ENCODE assay signal across 27 cellular contexts in genomic region chr19:31518626-31519025, GRCh38.
A peak's percentile ranks its signal among the peaks of the same experiment; 100 is the strongest.
DNase-seq lines count a peak whose midpoint lies in the region; ATAC-seq and TF ChIP-seq lines count a peak whose summit lies in the region.
"Had no signal": no experiment of that assay in that cellular context is flagged by ENCODE, and none has a peak within 500 bp of the region (broad histone marks: within the 10 kb centered on the region; RNA-seq: fewer than 3 reads in every experiment).

No MANE protein-coding gene starts in this region.

- WGBS in mesendoderm (ENCODE audit: extremely low coverage, insufficient coverage, low lambda C conversion rate), result no CpG with 5 or more reads among the region's 8 CpGs

- H2AK5ac ChIP-seq in mesendoderm (ENCODE audit: low read length), result no peak overlapping the region

- H3K4me2 ChIP-seq in mesendoderm (ENCODE audit: low read length), result no peak overlapping the region

- peak overlapping the region; percentile 74 for H3K27ac ChIP-seq in WERI-Rb-1
- no peak overlapping the region for H3K27ac ChIP-seq in mesendoderm (ENCODE audit: low read depth, low read length)
- H3K27ac ChIP-seq: prostate gland, testis had no signal

- H3K4me1 ChIP-seq in mesendoderm (ENCODE audit: control insufficient read depth, low read depth, low read length), result no peaks in the 10 kb centered on the region
- H3K4me1 ChIP-seq: breast epithelium, prostate gland, testis had no signal

- no peak overlapping the region for H3K18ac ChIP-seq in mesendoderm (ENCODE audit: low read length)

- DNase-seq in ELF-1 (ENCODE audit: low read depth, low spot score), result peak; percentile 40
- peak; percentile 94 for DNase-seq in WERI-Rb-1
- peak; percentile 91 for DNase-seq in mesendoderm
- no peak for DNase-seq in sciatic nerve (ENCODE audit: low spot score)
- no peak for DNase-seq in NCI-H2081 treated with DMSO at 0.1 percent for 48 hours (lab: John Stamatoyannopoulos, UW)
- no peak for DNase-seq in activated naive CD4-positive, alpha-beta T cell treated with anti-CD3 and anti-CD28 coated beads, Interleukin-2, amount 50 U/mL, for 72 hours (ENCODE audit: low spot score in 2 of 2)
- DNase-seq: activated CD4-positive, alpha-beta T cell treated with anti-CD3 and anti-CD28 coated beads for 4 hours; activated CD8-positive, alpha-beta T cell treated with anti-CD3 and anti-CD28 coated beads, Interleukin-2, amount 10 ng/mL, durations not matched to agents 7 days and 5 days; activated naive CD4-positive, alpha-beta T cell treated with anti-CD3 and anti-CD28 coated beads, Interleukin-2, amount 50 U/mL, for 16 hours; AML-193; amygdala; CD4-positive, alpha-beta T cell; GOT3; hypothalamus; left cardiac atrium; NCI-H1092 treated with DMSO at 0.1 percent for 48 hours; NCI-H187; NCI-H526; SHP77 treated with DMSO at 0.1 percent for 48 hours; stimulated activated naive CD8-positive, alpha-beta T cell treated with anti-CD3 and anti-CD28 coated beads, Interleukin-15, Interleukin-2, amounts not matched to agents 100 U/mL and 50 U/mL, for 24 hours; testis had no signal

- H3K23ac ChIP-seq in mesendoderm (ENCODE audit: low read length), result no peak overlapping the region

- H3K4ac ChIP-seq in mesendoderm (ENCODE audit: low read depth, low read length), result no peak overlapping the region

- H2BK5ac ChIP-seq in mesendoderm (ENCODE audit: low read length), result no peak overlapping the region

- no peak overlapping the region for H3K4me3 Mint-ChIP-seq in stimulated activated memory B cell treated with anti-CD40 and anti-IgM and Interleukin-4, amounts not matched to agents 10 μg/mL and 1 μg/mL and 100 μg/mL, for 72 hours
- H3K4me3 Mint-ChIP-seq: activated CD8-positive, alpha-beta T cell treated with anti-CD3 and anti-CD28 coated beads, Interleukin-2, amount 10 ng/mL, durations not matched to agents 7 days and 5 days; CD4-positive, alpha-beta T cell had no signal

- peaks cover 10% of the 10 kb centered on the region for H3K9me3 ChIP-seq in WERI-Rb-1 (ENCODE audit: severe bottlenecking)
- H3K9me3 ChIP-seq: prostate gland, testis had no signal

- H3K27me3 ChIP-seq in WERI-Rb-1 (ENCODE audit: insufficient read depth, low read depth, severe bottlenecking), result no peaks in the 10 kb centered on the region
- no peaks in the 10 kb centered on the region for H3K27me3 ChIP-seq in mesendoderm (ENCODE audit: insufficient read depth, low read length, poor library complexity)
- H3K27me3 ChIP-seq: testis had no signal

- no peak overlapping the region for H3K27ac Mint-ChIP-seq in stimulated activated memory B cell treated with anti-CD40 and anti-IgM and Interleukin-4, amounts not matched to agents 10 μg/mL and 1 μg/mL and 100 μg/mL, for 72 hours
- no peak overlapping the region for H3K27ac Mint-ChIP-seq in activated naive CD4-positive, alpha-beta T cell treated with anti-CD3 and anti-CD28 coated beads, Interleukin-2, amount 50 U/mL, for 72 hours
- H3K27ac Mint-ChIP-seq: activated CD8-positive, alpha-beta T cell treated with anti-CD3 and anti-CD28 coated beads, Interleukin-2, amount 10 ng/mL, durations not matched to agents 7 days and 5 days; CD4-positive, alpha-beta T cell had no signal

- H4K5ac ChIP-seq in mesendoderm (ENCODE audit: low read length), result no peak overlapping the region

- H3K79me2 ChIP-seq in mesendoderm (ENCODE audit: control insufficient read depth, insufficient read depth, low read length), result no peaks in the 10 kb centered on the region

- H3K4me3 ChIP-seq in WERI-Rb-1 (ENCODE audit: low read depth, low read length) (peak overlapping the region; percentile 40), mesendoderm (ENCODE audit: low read length) (no peak overlapping the region)
- H3K4me3 ChIP-seq: breast epithelium, K562, lung, prostate gland, testis had no signal

- H2BK120ac ChIP-seq in mesendoderm (ENCODE audit: low read depth, low read length), result no peak overlapping the region

- ATAC-seq in sciatic nerve (peak; percentile 24), HG03565 (IDR thresholded peaks at IDR 0.05; ENCODE audit: unreplicated experiment) (no peak)
- no peak for ATAC-seq in stimulated activated memory B cell treated with anti-CD40 and anti-IgM and Interleukin-4, amounts not matched to agents 10 μg/mL and 1 μg/mL and 100 μg/mL, for 72 hours
- ATAC-seq in activated naive CD4-positive, alpha-beta T cell treated with anti-CD3 and anti-CD28 coated beads, Interleukin-2, amount 50 U/mL, for 72 hours, result no peak
- ATAC-seq: activated CD8-positive, alpha-beta T cell treated with anti-CD3 and anti-CD28 coated beads, Interleukin-2, amount 10 ng/mL, durations not matched to agents 7 days and 5 days; K562; stimulated activated naive CD8-positive, alpha-beta T cell treated with anti-CD3 and anti-CD28 coated beads, Interleukin-15, Interleukin-2, amounts not matched to agents 100 U/mL and 50 U/mL, for 24 hours had no signal

- H3K4me1 Mint-ChIP-seq in stimulated activated memory B cell treated with anti-CD40 and anti-IgM and Interleukin-4, amounts not matched to agents 10 μg/mL and 1 μg/mL and 100 μg/mL, for 72 hours, result no peaks in the 10 kb centered on the region

- H3K9ac ChIP-seq in mesendoderm (ENCODE audit: low read length), result no peak overlapping the region

- H3K79me1 ChIP-seq in mesendoderm (ENCODE audit: low read length), result no peaks in the 10 kb centered on the region

- H3K27me3 Mint-ChIP-seq in stimulated activated memory B cell treated with anti-CD40 and anti-IgM and Interleukin-4, amounts not matched to agents 10 μg/mL and 1 μg/mL and 100 μg/mL, for 72 hours, result no peaks in the 10 kb centered on the region
- H3K27me3 Mint-ChIP-seq: CD4-positive, alpha-beta T cell had no signal

- peaks cover 10% of the 10 kb centered on the region for H3K9me3 Mint-ChIP-seq in stimulated activated memory B cell treated with anti-CD40 and anti-IgM and Interleukin-4, amounts not matched to agents 10 μg/mL and 1 μg/mL and 100 μg/mL, for 72 hours
- H3K9me3 Mint-ChIP-seq in activated naive CD4-positive, alpha-beta T cell treated with anti-CD3 and anti-CD28 coated beads, Interleukin-2, amount 50 U/mL, for 72 hours, result peaks cover 0 to 13% of the 10 kb centered on the region in 2 donors

- H3K36me3 ChIP-seq in WERI-Rb-1, result no peaks in the 10 kb centered on the region
- no peaks in the 10 kb centered on the region for H3K36me3 ChIP-seq in mesendoderm (ENCODE audit: control insufficient read depth, insufficient read depth, low read length)
- H3K36me3 ChIP-seq: breast epithelium, prostate gland had no signal

- H3K36me3 Mint-ChIP-seq in stimulated activated memory B cell treated with anti-CD40 and anti-IgM and Interleukin-4, amounts not matched to agents 10 μg/mL and 1 μg/mL and 100 μg/mL, for 72 hours, result no peaks in the 10 kb centered on the region
- H3K36me3 Mint-ChIP-seq in activated naive CD4-positive, alpha-beta T cell treated with anti-CD3 and anti-CD28 coated beads, Interleukin-2, amount 50 U/mL, for 72 hours, result no peaks in the 10 kb centered on the region

- no peak for TF ChIP-seq CTCF in WERI-Rb-1 (IDR thresholded peaks at IDR 0.05; ENCODE audit: low read depth, low read length)

- intact Hi-C loops in sciatic nerve (cut with DNase I), result loop anchor here (10.0 kb wide), 1 partner anchor 1486 kb away; no protein-coding TSS in a partner anchor

- no peak overlapping the region for H2BK15ac ChIP-seq in mesendoderm (replicated peaks; ENCODE audit: low read depth)

- H3K56ac ChIP-seq in mesendoderm (ENCODE audit: low read length), result no peak overlapping the region

- no peak overlapping the region for H4K8ac ChIP-seq in mesendoderm (ENCODE audit: low read depth, low read length)

Comparison
In these comparisons a context has a peak if more than half of its experiments do, and no peak if none do; other contexts are left out.
1. DNase-seq: peak in ELF-1 (single experiment), WERI-Rb-1 (single experiment) and mesendoderm (single experiment); none in sciatic nerve (single experiment), NCI-H2081 treated with DMSO at 0.1 percent for 48 hours (single experiment) and activated naive CD4-positive, alpha-beta T cell treated with anti-CD3 and anti-CD28 coated beads, Interleukin-2, amount 50 U/mL, for 72 hours (0 of 2).